ENCODE assay signal across 17 cellular contexts in the genomic region with DNA sequence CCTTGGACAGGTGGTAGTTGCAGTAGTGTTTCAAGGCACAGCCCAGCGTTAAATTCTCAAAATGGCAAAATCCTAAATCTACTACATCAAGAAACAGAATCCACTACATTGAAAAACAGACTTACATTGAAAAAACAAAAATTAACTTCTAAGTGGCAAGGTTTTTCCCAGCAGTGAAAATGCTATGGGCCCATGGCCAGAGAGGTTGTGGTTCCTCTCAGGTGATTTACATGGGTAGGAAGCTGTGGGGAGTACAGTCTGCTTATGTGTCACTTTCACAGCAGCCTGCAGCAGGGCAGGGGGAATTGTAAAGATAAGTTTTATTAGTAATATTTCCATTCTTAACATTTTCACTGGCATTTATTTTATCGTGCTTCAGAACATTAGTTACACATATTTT. TPM values are rescaled to one million over a fixed set of nuclear protein-coding genes. Genes with fewer than 3 reads are reported as not detected.
DNase-seq lines count a peak whose midpoint lies in the region; ATAC-seq and TF ChIP-seq lines count a peak whose summit lies in the region.
"Had no signal": no experiment of that assay in that cellular context is flagged by ENCODE, and none has a peak within 500 bp of the region (broad histone marks: within the 10 kb centered on the region; RNA-seq: fewer than 3 reads in every experiment).

No MANE protein-coding gene starts in this region.

- no peak overlapping the region for H3K27ac ChIP-seq in thyroid gland
- H3K27ac ChIP-seq: RWPE1, stomach had no signal

- no peaks in the 10 kb centered on the region for H3K36me3 ChIP-seq in thyroid gland

- no peak overlapping the region for H3K4me3 ChIP-seq in thyroid gland (replicated peaks in 1 of 3)
- H3K4me3 ChIP-seq: lung, stomach had no signal

- DNase-seq in GM13977 (ENCODE audit: low spot score) (peak; percentile 19), retina (no peak), NCI-H2171 treated with DMSO at 0.1 percent for 48 hours (lab: John Stamatoyannopoulos, UW) (no peak), thyroid gland (no peak)
- no peak for DNase-seq in stimulated activated CD4-positive, alpha-beta T cell treated with anti-CD3 and anti-CD28 coated beads, Interleukin-4, amount 100 ng/mL, for 24 hours
- DNase-seq: activated T-cell treated with anti-CD3 and anti-CD28 coated beads, Interleukin-2, amount 50 U/mL, for 24 hours; DND-41; effector memory CD4-positive, alpha-beta T cell; H7; stimulated activated CD4-positive, alpha-beta T cell treated with anti-CD3 and anti-CD28 coated beads, Interleukin-2, amount 100 ng/mL, for 24 hours; stomach had no signal

- no peaks in the 10 kb centered on the region for H3K9me3 ChIP-seq in thyroid gland
- H3K9me3 ChIP-seq: stomach had no signal

- in situ Hi-C loops in GM13977 (cut with MboI; ENCODE audit: low pct_unique_long_range_greater_than_20kb, low sequenced_read_pairs, unreplicated experiment), result no loop called here

- WGBS in thyroid gland, 2 donors, result 95 to 98% methylated on average over 2 of the region's 2 CpGs

- intact Hi-C loops in thyroid gland (cut with DNase I), result no loop called here

- TF ChIP-seq CTCF in GM13977 (IDR thresholded peaks at IDR 0.05; ENCODE audit: extremely low read depth, insufficient read depth, missing control alignments) (no peak), thyroid gland (IDR thresholded peaks at IDR 0.05) (no peak)

- H3K4me1 ChIP-seq in thyroid gland, result no peaks in the 10 kb centered on the region
- H3K4me1 ChIP-seq: stomach had no signal

- TF ChIP-seq POLR2A in thyroid gland (IDR thresholded peaks at IDR 0.05), result no peak

- ATAC-seq in GM19351 (IDR thresholded peaks at IDR 0.05; ENCODE audit: unreplicated experiment) (peak; percentile 90), HG02623 (IDR thresholded peaks at IDR 0.05; ENCODE audit: unreplicated experiment) (peak; percentile 97), HG03280 (IDR thresholded peaks at IDR 0.05; ENCODE audit: unreplicated experiment) (peak; percentile 76)

- no peaks in the 10 kb centered on the region for H3K27me3 ChIP-seq in thyroid gland
- H3K27me3 ChIP-seq: stomach had no signal

RNA-seq across cellular contexts. Expression of gene TTC14, which starts 24.9 kb away (rescaled TPM):
- 10 to 100 TPM; 67.7 to 81.3 (median 71.4) TPM for total RNA-seq in thyroid gland

RNA-seq across cellular contexts. Expression of gene CCDC39, which starts 52.4 kb away (rescaled TPM):
- total RNA-seq in thyroid gland, result under 1 TPM in 1 of 4 donors, not detected in 3; 0.27 TPM
- total RNA-seq: osteocyte had no signal
